1 cellular context compared by ENCODE assay signal in the genomic region with DNA sequence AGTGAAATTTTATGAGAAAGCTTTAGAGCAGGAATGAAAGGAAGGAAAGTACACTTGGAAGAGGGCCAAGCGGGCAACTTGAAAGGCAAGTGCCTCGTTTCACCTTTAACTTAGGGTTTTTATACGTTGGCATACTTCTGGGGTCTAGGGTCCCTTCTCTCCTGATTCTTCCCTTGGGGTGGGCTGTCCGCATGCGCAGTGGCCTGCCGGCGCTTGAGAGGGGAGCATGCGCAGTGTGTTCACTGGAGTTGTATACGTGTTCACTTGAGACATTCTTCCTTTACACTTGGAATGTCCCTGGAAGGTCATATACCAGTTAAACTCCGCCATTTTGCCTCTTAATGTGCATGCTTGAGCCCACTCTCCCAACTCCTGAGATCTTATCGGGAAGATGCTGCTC. TPM values are rescaled to one million over a fixed set of nuclear protein-coding genes. Genes with fewer than 3 reads are reported as not detected.
"Had no signal": no experiment of that assay in that cellular context is flagged by ENCODE, and none has a peak within 500 bp of the region (broad histone marks: within the 10 kb centered on the region; RNA-seq: fewer than 3 reads in every experiment).

No MANE protein-coding gene starts in this region.

RNA-seq across cellular contexts. Expression of a gene that starts 7.4 kb away (rescaled TPM):
- total RNA-seq: LHCN-M2 had no signal

RNA-seq across cellular contexts. Expression of a gene that starts 7.8 kb away (rescaled TPM):
- total RNA-seq: LHCN-M2 had no signal
